9 cellular contexts compared by ENCODE assay signal in the genomic region with DNA sequence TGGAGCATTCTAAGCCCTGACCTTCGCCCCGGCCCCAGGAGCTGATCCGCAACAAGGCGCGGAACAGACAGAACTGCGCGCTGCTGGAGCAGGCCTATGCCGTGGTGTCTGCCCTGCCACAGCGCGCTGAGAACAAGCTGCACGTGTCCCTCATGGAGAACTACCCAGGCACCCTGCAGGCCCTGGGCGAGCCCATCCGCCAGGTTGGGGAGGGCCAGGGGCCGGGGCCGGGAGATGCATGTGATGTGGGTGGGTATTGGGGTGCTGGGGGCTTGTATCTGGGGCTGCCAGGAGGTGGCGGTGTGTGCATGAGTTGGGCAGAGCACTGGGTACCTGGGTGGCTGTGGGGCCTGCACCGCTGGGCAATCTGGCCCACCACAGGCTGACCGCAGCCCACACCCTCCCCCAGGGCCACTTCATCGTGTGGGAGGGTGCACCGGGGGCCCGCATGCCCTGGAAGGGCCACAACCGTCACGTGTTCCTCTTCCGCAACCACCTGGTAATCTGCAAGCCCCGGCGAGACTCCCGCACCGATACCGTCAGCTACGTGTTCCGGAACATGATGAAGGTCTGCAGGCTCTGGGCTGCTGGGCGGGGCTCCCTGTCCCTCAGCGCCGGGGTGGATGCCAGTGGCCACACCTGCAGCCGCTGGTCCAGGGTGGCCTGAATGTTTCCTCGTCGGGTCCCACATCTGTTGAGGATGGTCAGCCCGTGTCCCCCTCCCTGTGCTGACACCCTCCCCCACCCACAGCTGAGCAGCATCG.
A peak's percentile ranks its signal among the peaks of the same experiment; 100 is the strongest.
DNase-seq lines count a peak whose midpoint lies in the region; ATAC-seq, FAIRE-seq and TF ChIP-seq lines count a peak whose summit lies in the region.
"Had no signal": no experiment of that assay in that cellular context is flagged by ENCODE, and none has a peak within 500 bp of the region (broad histone marks: within the 10 kb centered on the region; RNA-seq: fewer than 3 reads in every experiment).

No MANE protein-coding gene starts in this region.

- FAIRE-seq in HepG2 (lab: Jason Lieb, UNC) = no peak
- no peak for FAIRE-seq in frontal cortex (lab: Jason Lieb, UNC)
- FAIRE-seq: RCC 7860 had no signal

- H3K4me3 Mint-ChIP-seq in activated B cell treated with CpG ODN at 0.5 μM for 24 hours = no peak overlapping the region
- H3K4me3 Mint-ChIP-seq in effector memory CD8-positive, alpha-beta T cell = no peak overlapping the region

- H4K20me1 ChIP-seq in HepG2 (ENCODE audit: insufficient read depth, low read length) = no peaks in the 10 kb centered on the region

- H3K4me2 ChIP-seq in HepG2 (ENCODE audit: low read depth, low read length) = no peak overlapping the region

- no peak overlapping the region for H3K9ac ChIP-seq in HepG2 (ENCODE audit: insufficient read depth, low read depth, low read length)

- H3K27me3 ChIP-seq in A673 (replicated peaks; ENCODE audit: insufficient read depth, low read depth, low read length, poor library complexity) = no peaks in the 10 kb centered on the region
- peaks cover 3 to 6% of the 10 kb centered on the region in 2 experiments; a peak in 2 of 5 replicates for H3K27me3 ChIP-seq in HepG2 (ENCODE audit: control insufficient read depth in 1 of 2, insufficient read depth in 2 of 2, low read length in 2 of 2)

- no peaks in the 10 kb centered on the region for H3K4me1 Mint-ChIP-seq in activated B cell treated with CpG ODN at 0.5 μM for 24 hours
- no peaks in the 10 kb centered on the region for H3K4me1 Mint-ChIP-seq in effector memory CD8-positive, alpha-beta T cell (ENCODE audit: low read depth in 2 of 2)

- no peak for ATAC-seq in activated B cell treated with CpG ODN at 0.5 μM for 24 hours (ENCODE audit: low read depth)
- ATAC-seq in HepG2 = peak; percentile 64
- ATAC-seq in effector memory CD8-positive, alpha-beta T cell (replicated peaks) = no peak
- ATAC-seq in HG03520 (IDR thresholded peaks at IDR 0.05; ENCODE audit: unreplicated experiment) = no peak

- H3K4me1 ChIP-seq in A673 (ENCODE audit: insufficient read depth, low read length, poor library complexity, severe bottlenecking) (no peaks in the 10 kb centered on the region), HepG2 (ENCODE audit: insufficient read depth, low read length) (no peaks in the 10 kb centered on the region)

- H3K4me3 ChIP-seq in A673 (ENCODE audit: low read depth, low read length, poor library complexity, severe bottlenecking) (no peak overlapping the region), HepG2 (replicated peaks in 1 of 3; ENCODE audit: insufficient read depth in 1 of 3, low read depth in 2 of 3, low read length in 3 of 3) (no peak overlapping the region)

- no peak for TF ChIP-seq POLR2A in HepG2 (IDR thresholded peaks at IDR 0.05; ENCODE audit: insufficient read depth in 1 of 2, low read depth in 2 of 2, low read length in 2 of 2)

- TF ChIP-seq RAD21 in HepG2 (CRISPR knock-in tag; IDR thresholded peaks at IDR 0.05) = peak; percentile 58

- no peaks in the 10 kb centered on the region for H3K36me3 Mint-ChIP-seq in activated B cell treated with CpG ODN at 0.5 μM for 24 hours (ENCODE audit: low read depth)
- no peaks in the 10 kb centered on the region for H3K36me3 Mint-ChIP-seq in effector memory CD8-positive, alpha-beta T cell (ENCODE audit: insufficient read depth)

- intact Hi-C loops in A673 (cut with micrococcal nuclease; ENCODE audit: unreplicated experiment) (no loop called here), activated B cell treated with CpG ODN at 0.5 μM for 24 hours (cut with micrococcal nuclease) (no loop called here), HepG2 (cut with micrococcal nuclease; ENCODE audit: unreplicated experiment) (no loop called here)

- H3K9me3 ChIP-seq in A673 (ENCODE audit: low read depth, low read length, poor library complexity, severe bottlenecking) (no peaks in the 10 kb centered on the region), HepG2 (ENCODE audit: low read length) (no peaks in the 10 kb centered on the region)

- no peak overlapping the region for H3K27ac ChIP-seq in A673 (ENCODE audit: low read depth, low read length, poor library complexity, severe bottlenecking)
- H3K27ac ChIP-seq in HepG2 (ENCODE audit: extremely low read length, insufficient read depth, low read length) = no peak overlapping the region

- POLR2A ChIA-PET in A673 (lab: Charles Lee; ENCODE audit: low non-redundant PET) = interaction anchor here (0.7 kb wide), 1 partner anchor 55 kb away, joined by 3 read pairs; no protein-coding TSS in a partner anchor
- POLR2A ChIA-PET in activated B cell treated with CpG ODN at 0.5 μM for 24 hours (lab: Charles Lee) = no interaction called here
- POLR2A ChIA-PET in HepG2 (lab: Yijun Ruan, JAX) = no interaction called here

- H3K79me2 ChIP-seq in HepG2 (ENCODE audit: insufficient read depth, low read length) = no peaks in the 10 kb centered on the region

- WGBS in HepG2 (ENCODE audit: low lambda C conversion rate) = 57% methylated on average over 6 of the region's 39 CpGs

- TF ChIP-seq CTCF in A673 (conservative IDR thresholded peaks at IDR 0.05; ENCODE audit: low read depth, low read length) (peak; percentile 50), GM12872 (IDR thresholded peaks at IDR 0.05; ENCODE audit: insufficient read depth, low read depth, low read length) (peak; percentile 42), activated B cell treated with CpG ODN at 0.5 μM for 24 hours (IDR thresholded peaks at IDR 0.05) (no peak), HepG2 (CRISPR knock-in tag; IDR thresholded peaks at IDR 0.05) (peak; percentile 75)

- BruUV-seq in A673 (replicated peaks; lab: Mats Ljungman, UMichigan) = no TSS peak
- no TSS peak for BruUV-seq in HepG2 (replicated peaks; lab: Mats Ljungman, UMichigan)

- H3K9me3 Mint-ChIP-seq in activated B cell treated with CpG ODN at 0.5 μM for 24 hours = peaks cover 3% of the 10 kb centered on the region
- H3K9me3 Mint-ChIP-seq in effector memory CD8-positive, alpha-beta T cell = peaks cover 0 to 2% of the 10 kb centered on the region in 2 donors

- H3K27ac Mint-ChIP-seq in activated B cell treated with CpG ODN at 0.5 μM for 24 hours = no peak overlapping the region
- no peak overlapping the region for H3K27ac Mint-ChIP-seq in effector memory CD8-positive, alpha-beta T cell

- no peaks in the 10 kb centered on the region for H3K27me3 Mint-ChIP-seq in activated B cell treated with CpG ODN at 0.5 μM for 24 hours
- no peaks in the 10 kb centered on the region for H3K27me3 Mint-ChIP-seq in effector memory CD8-positive, alpha-beta T cell

- TF ChIP-seq EP300 in HepG2 (IDR thresholded peaks at IDR 0.05; ENCODE audit: low read depth in 2 of 2, low read length in 2 of 2) = no peak
- no peak for TF ChIP-seq EP300 in HepG2 (CRISPR knock-in tag; IDR thresholded peaks at IDR 0.05; ENCODE audit: borderline replicate concordance)

- CTCF ChIA-PET in A673 (lab: Charles Lee) = no interaction called here
- CTCF ChIA-PET in activated B cell treated with CpG ODN at 0.5 μM for 24 hours (lab: Charles Lee) = no interaction called here
- CTCF ChIA-PET in HepG2 (lab: Yijun Ruan, JAX; ENCODE audit: low intra/inter-chr PET ratio, low total read pairs) = interaction anchor here (1.9 kb wide), 1 partner anchor 175 kb away, joined by 9 read pairs; no protein-coding TSS in a partner anchor

- DNase-seq in A673 (ENCODE audit: low spot score) (peak; percentile 16), activated B cell treated with CpG ODN at 0.5 μM for 24 hours (peak; percentile 12), HepG2 (ENCODE audit: low spot score) (no peak), frontal cortex (ENCODE audit: low spot score in 2 of 2) (no peak)
- no peak for DNase-seq in effector memory CD8-positive, alpha-beta T cell
- no peak for DNase-seq in central memory CD4-positive, alpha-beta T cell

- H3K36me3 ChIP-seq in A673 (ENCODE audit: insufficient read depth, low read length, poor library complexity, severe bottlenecking) (peaks cover 3% of the 10 kb centered on the region), HepG2 (replicated peaks in 1 of 2; ENCODE audit: control insufficient read depth in 1 of 2, insufficient read depth in 2 of 2, low read length in 2 of 2) (no peaks in the 10 kb centered on the region)

- in situ Hi-C loops in HepG2 (cut with HindIII; ENCODE audit: extremely low pct_ligation_motif_present, low pct_unique_long_range_greater_than_20kb) = no loop called here

- H2AFZ ChIP-seq in HepG2 (ENCODE audit: low read length) = no peak overlapping the region

TF ChIP-seq in HepG2, 621 proteins besides CTCF, POLR2A, EP300 and RAD21 (continues in another document):
- TF ChIP-seq ATF3 (CRISPR knock-in tag; IDR thresholded peaks at IDR 0.05) (no peak), SMC3 (IDR thresholded peaks at IDR 0.05; ENCODE audit: low read length) (no peak), ZFYVE20 (CRISPR knock-in tag; IDR thresholded peaks at IDR 0.05; ENCODE audit: borderline replicate concordance, low read depth) (no peak), MNT (IDR thresholded peaks at IDR 0.05) (peak; percentile 79), STAG1 (CRISPR knock-in tag; IDR thresholded peaks at IDR 0.05) (peak; percentile 72), ZNF691 (CRISPR knock-in tag; IDR thresholded peaks at IDR 0.05; ENCODE audit: borderline replicate concordance, low read depth) (no peak), ZNF530 (CRISPR knock-in tag; IDR thresholded peaks at IDR 0.05; ENCODE audit: low read depth) (no peak), ZNF468 (CRISPR knock-in tag; IDR thresholded peaks at IDR 0.05) (no peak)

Comparison
In these comparisons a context has a peak if more than half of its experiments do, and no peak if none do; other contexts are left out.
1. DNase-seq: peak in A673 (single experiment) and activated B cell treated with CpG ODN at 0.5 μM for 24 hours (single experiment); none in HepG2 (single experiment), frontal cortex (0 of 2), effector memory CD8-positive, alpha-beta T cell (0 of 3) and central memory CD4-positive, alpha-beta T cell (single experiment).